ENCODE assay signal across 29 cellular contexts in genomic region chr14:81591266-81591665, GRCh38.
"Had no signal": no experiment of that assay in that cellular context is flagged by ENCODE, and none has a peak within 500 bp of the region (broad histone marks: within the 10 kb centered on the region; RNA-seq: fewer than 3 reads in every experiment).

No MANE protein-coding gene starts in this region.

- H3K4me2 ChIP-seq: hepatocyte, neural progenitor cell, smooth muscle cell had no signal

- H3K4me3 Mint-ChIP-seq: naive thymus-derived CD4-positive, alpha-beta T cell; nephron; neural progenitor cell; stimulated activated effector memory CD8-positive, alpha-beta T cell treated with anti-CD3 and anti-CD28 coated beads, Interleukin-12 subunit alpha, Interleukin-12 subunit beta, amount 100 ng/mL, for 72 hours had no signal

- H3K79me2 ChIP-seq: hepatocyte, parathyroid adenoma had no signal

- H3K36me3 Mint-ChIP-seq: naive thymus-derived CD4-positive, alpha-beta T cell; neural progenitor cell; stimulated activated effector memory CD8-positive, alpha-beta T cell treated with anti-CD3 and anti-CD28 coated beads, Interleukin-12 subunit alpha, Interleukin-12 subunit beta, amount 100 ng/mL, for 72 hours had no signal

- H3K9me3 Mint-ChIP-seq: nephron; stimulated activated effector memory CD8-positive, alpha-beta T cell treated with anti-CD3 and anti-CD28 coated beads, Interleukin-12 subunit alpha, Interleukin-12 subunit beta, amount 100 ng/mL, for 72 hours had no signal

- H3K4me1 ChIP-seq: foreskin keratinocyte, gastroesophageal sphincter, left lung, parathyroid adenoma, stomach, thyroid gland had no signal

- H3K9me3 ChIP-seq: gastroesophageal sphincter, heart left ventricle, left lung, stomach, thyroid gland had no signal

- H3K36me3 ChIP-seq: gastroesophageal sphincter, heart left ventricle, left lung, neural progenitor cell, stomach, thyroid gland had no signal

- ATAC-seq: esophagus mucosa; foreskin keratinocyte; gastroesophageal sphincter; heart left ventricle; left cardiac atrium; left lung; naive thymus-derived CD4-positive, alpha-beta T cell; sciatic nerve; stimulated activated effector memory CD8-positive, alpha-beta T cell treated with anti-CD3 and anti-CD28 coated beads, Interleukin-12 subunit alpha, Interleukin-12 subunit beta, amount 100 ng/mL, for 72 hours had no signal

- H3K27me3 ChIP-seq: dorsolateral prefrontal cortex, foreskin keratinocyte, gastroesophageal sphincter, heart left ventricle, hepatocyte, left lung, neural progenitor cell, stomach, thyroid gland had no signal

- H3K27ac Mint-ChIP-seq: nephron; progenitor cell of endocrine pancreas; stimulated activated effector memory CD8-positive, alpha-beta T cell treated with anti-CD3 and anti-CD28 coated beads, Interleukin-12 subunit alpha, Interleukin-12 subunit beta, amount 100 ng/mL, for 72 hours had no signal

- H3K4me3 ChIP-seq: dorsolateral prefrontal cortex, gastroesophageal sphincter, heart left ventricle, hepatocyte, left lung, neural progenitor cell, smooth muscle cell, stomach, thyroid gland had no signal

- H3K27ac ChIP-seq: dorsolateral prefrontal cortex, epithelial cell of prostate, foreskin keratinocyte, gastroesophageal sphincter, heart left ventricle, hepatocyte, left lung, neural progenitor cell, parathyroid adenoma, stomach, thyroid gland had no signal

- H3K9ac ChIP-seq: neural progenitor cell, parathyroid adenoma had no signal

- H2AFZ ChIP-seq: hepatocyte, neural progenitor cell, parathyroid adenoma had no signal

- H3K4me1 Mint-ChIP-seq: naive thymus-derived CD4-positive, alpha-beta T cell; nephron; stimulated activated effector memory CD8-positive, alpha-beta T cell treated with anti-CD3 and anti-CD28 coated beads, Interleukin-12 subunit alpha, Interleukin-12 subunit beta, amount 100 ng/mL, for 72 hours had no signal

- DNase-seq: dorsolateral prefrontal cortex; effector CD4-positive, alpha-beta T cell; foreskin keratinocyte; heart left ventricle; left cardiac atrium; left lung; mesenchymal stem cell; midbrain; naive thymus-derived CD4-positive, alpha-beta T cell; stimulated activated CD4-positive, alpha-beta T cell treated with anti-CD3 and anti-CD28 coated beads, Interleukin-12 subunit alpha, Interleukin-12 subunit beta, amount 100 ng/mL, for 4 hours; stimulated activated CD4-positive, alpha-beta T cell treated with anti-CD3 and anti-CD28 coated beads, Interleukin-1b, Interleukin-23, amount 100 ng/mL, for 48 hours; stimulated activated CD4-positive, alpha-beta T cell treated with anti-CD3 and anti-CD28 coated beads, Interleukin-4, amount 100 ng/mL, for 1 hour; stimulated activated naive CD4-positive, alpha-beta T cell treated with Interleukin-2 at 50 U/mL for 16 hours; stomach; thyroid gland; trophoblast cell had no signal

- FAIRE-seq: colon, islet of Langerhans had no signal
